ENCODE assay signal across 2 cellular contexts in the genomic region with DNA sequence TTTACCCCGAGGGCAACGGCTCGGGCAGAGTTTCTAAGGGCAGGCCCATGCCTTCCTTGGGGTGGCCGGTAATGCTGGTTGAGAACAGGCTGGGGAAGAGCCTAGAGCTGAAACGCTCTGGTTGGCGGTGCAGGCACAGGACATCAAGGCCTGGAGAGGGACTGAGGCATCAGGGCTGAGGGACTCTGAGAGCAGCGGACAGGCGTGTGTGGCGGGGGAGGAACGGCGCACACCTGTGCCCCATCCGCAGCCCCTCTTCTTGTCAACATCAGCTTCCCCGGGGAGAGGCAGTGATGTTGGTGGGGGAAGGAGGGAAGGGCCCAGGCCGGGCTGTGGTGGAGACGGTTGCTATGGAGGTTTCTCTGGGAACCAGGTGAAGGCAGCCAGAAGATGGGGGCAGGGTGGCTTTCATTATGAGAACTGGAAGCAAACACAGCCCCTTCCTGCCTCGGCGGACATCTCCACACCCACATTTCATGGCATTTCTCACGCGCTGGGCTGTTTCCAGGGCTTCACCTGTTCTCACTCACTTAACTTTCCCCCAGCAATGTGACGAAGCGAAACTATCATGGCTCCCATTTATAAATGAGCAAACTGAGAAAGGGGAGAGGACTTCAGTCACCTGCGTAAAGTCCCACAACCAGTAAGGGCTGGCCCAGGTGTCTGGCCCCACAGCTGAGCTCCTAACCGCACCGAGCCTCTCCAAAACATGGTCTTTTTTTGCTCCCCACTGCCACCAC.
TF ChIP-seq lines count a peak whose summit lies in the region.

No MANE protein-coding gene starts in this region.

TF ChIP-seq in GM23338, 12 proteins besides CTCF, POLR2A, EP300 and RAD21:
- TF ChIP-seq NANOG (IDR thresholded peaks at IDR 0.05; ENCODE audit: borderline replicate concordance), result no peak
- TF ChIP-seq EZH2 (IDR thresholded peaks at IDR 0.05; ENCODE audit: low read depth, unreplicated experiment), result no peak
- no peak for TF ChIP-seq CREB1 (CRISPR knock-in tag; IDR thresholded peaks at IDR 0.05; ENCODE audit: low read depth)
- TF ChIP-seq, protein P1, sequence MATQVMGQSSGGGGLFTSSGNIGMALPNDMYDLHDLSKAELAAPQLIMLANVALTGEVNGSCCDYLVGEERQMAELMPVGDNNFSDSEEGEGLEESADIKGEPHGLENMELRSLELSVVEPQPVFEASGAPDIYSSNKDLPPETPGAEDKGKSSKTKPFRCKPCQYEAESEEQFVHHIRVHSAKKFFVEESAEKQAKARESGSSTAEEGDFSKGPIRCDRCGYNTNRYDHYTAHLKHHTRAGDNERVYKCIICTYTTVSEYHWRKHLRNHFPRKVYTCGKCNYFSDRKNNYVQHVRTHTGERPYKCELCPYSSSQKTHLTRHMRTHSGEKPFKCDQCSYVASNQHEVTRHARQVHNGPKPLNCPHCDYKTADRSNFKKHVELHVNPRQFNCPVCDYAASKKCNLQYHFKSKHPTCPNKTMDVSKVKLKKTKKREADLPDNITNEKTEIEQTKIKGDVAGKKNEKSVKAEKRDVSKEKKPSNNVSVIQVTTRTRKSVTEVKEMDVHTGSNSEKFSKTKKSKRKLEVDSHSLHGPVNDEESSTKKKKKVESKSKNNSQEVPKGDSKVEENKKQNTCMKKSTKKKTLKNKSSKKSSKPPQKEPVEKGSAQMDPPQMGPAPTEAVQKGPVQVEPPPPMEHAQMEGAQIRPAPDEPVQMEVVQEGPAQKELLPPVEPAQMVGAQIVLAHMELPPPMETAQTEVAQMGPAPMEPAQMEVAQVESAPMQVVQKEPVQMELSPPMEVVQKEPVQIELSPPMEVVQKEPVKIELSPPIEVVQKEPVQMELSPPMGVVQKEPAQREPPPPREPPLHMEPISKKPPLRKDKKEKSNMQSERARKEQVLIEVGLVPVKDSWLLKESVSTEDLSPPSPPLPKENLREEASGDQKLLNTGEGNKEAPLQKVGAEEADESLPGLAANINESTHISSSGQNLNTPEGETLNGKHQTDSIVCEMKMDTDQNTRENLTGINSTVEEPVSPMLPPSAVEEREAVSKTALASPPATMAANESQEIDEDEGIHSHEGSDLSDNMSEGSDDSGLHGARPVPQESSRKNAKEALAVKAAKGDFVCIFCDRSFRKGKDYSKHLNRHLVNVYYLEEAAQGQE (IDR thresholded peaks at IDR 0.05; ENCODE audit: unreplicated experiment), result no peak

TF ChIP-seq in H1, 55 proteins besides CTCF, POLR2A, EP300 and RAD21:
- TF ChIP-seq FOSL1 (IDR thresholded peaks at IDR 0.05; ENCODE audit: insufficient read depth, low read depth, low read length), result no peak
- TF ChIP-seq POLR2AphosphoS5 (IDR thresholded peaks at IDR 0.05; ENCODE audit: low read depth, low read length), result peak; percentile 42; the same call in 1 of the 2 replicates
TF ChIP-seq in H1: peak in this region for 1.
